33 cellular contexts compared by ENCODE assay signal in the genomic region with DNA sequence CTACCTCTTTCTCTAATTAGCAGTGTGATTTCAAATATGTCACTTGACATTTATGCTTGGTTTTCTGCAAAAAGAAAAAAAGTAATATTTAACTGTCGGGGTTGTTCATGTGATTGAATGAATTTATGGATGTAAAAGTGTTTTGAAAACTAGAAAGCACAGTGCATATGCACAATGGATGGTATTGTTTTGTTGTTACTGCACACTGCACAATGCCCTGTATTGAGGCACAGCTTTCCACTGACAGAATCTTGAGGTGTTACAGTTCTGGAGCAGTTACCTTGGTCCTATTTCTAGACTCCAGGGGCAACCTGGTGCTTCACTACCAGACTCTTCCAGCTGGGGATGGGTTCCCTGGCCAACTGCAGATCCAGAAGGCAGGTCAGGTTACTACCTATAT.
"Had no signal": no experiment of that assay in that cellular context is flagged by ENCODE, and none has a peak within 500 bp of the region (broad histone marks: within the 10 kb centered on the region; RNA-seq: fewer than 3 reads in every experiment).

No MANE protein-coding gene starts in this region.

- ATAC-seq: activated naive CD4-positive, alpha-beta T cell treated with anti-CD3 and anti-CD28 coated beads, Interleukin-2, amount 50 U/mL, for 72 hours; activated T-cell treated with anti-CD3 and anti-CD28 coated beads, Interleukin-2, amount 50 U/mL, for 4 hours; K562; SK-N-SH treated with all-trans-retinoic acid at 6 μM for 48 hours; T-cell; T-helper 17 cell had no signal

- H3K27me3 Mint-ChIP-seq: activated B cell treated with CpG ODN at 0.5 μM for 24 hours; activated CD4-positive, alpha-beta memory T cell treated with anti-CD3 and anti-CD28 coated beads for 36 hours; T-cell; T-helper 17 cell had no signal

- H3K27ac ChIP-seq: brain microvascular endothelial cell, Peyer's patch, SJSA1, VCaP had no signal

- H3K4me3 Mint-ChIP-seq: activated B cell treated with CpG ODN at 0.5 μM for 24 hours; activated CD4-positive, alpha-beta memory T cell treated with anti-CD3 and anti-CD28 coated beads for 36 hours; activated naive CD4-positive, alpha-beta T cell treated with anti-CD3 and anti-CD28 coated beads for 36 hours; activated T-cell treated with anti-CD3 and anti-CD28 coated beads, Interleukin-2, amount 50 U/mL, for 4 hours; activated T-helper 1 cell treated with anti-CD3 and anti-CD28 coated beads, Interleukin-12 subunit alpha, Interleukin-12 subunit beta, Interleukin-2, Interleukin-4 antibody, amounts not matched to agents 30 ng/mL and 10 ng/mL and 1 ng/mL, durations not matched to agents 14 hours and 24 hours and 36 hours; T-cell; T-helper 17 cell had no signal

- DNase-seq: activated B cell treated with CpG ODN at 0.5 μM for 24 hours; activated CD4-positive, alpha-beta memory T cell treated with anti-CD3 and anti-CD28 coated beads for 36 hours; activated CD4-positive, alpha-beta T cell treated with anti-CD3 and anti-CD28 coated beads for 4 hours; activated CD4-positive, alpha-beta T cell treated with anti-CD3 and anti-CD28 coated beads, Interleukin-2, amount 50 U/mL, for 1 hour; activated CD4-positive, CD25-positive, alpha-beta regulatory T cell treated with anti-CD3 and anti-CD28 coated beads, Interleukin-2, amount 50 U/mL, for 72 hours; activated CD8-positive, alpha-beta memory T cell treated with anti-CD3 and anti-CD28 coated beads, Interleukin-2, amount 50 U/mL, for 4 hours; activated gamma-delta T cell treated with Interleukin-2 at 50 U/mL for 16 hours; activated naive CD4-positive, alpha-beta T cell treated with anti-CD3 and anti-CD28 coated beads for 36 hours; activated T-cell treated with anti-CD3 and anti-CD28 coated beads for 4 hours; activated T-cell treated with anti-CD3 and anti-CD28 coated beads, Interleukin-2, amount 50 U/mL, for 4 hours; amniotic stem cell; aorta; brain microvascular endothelial cell; central memory CD4-positive, alpha-beta T cell; NCI-H1092 treated with DMSO at 0.1 percent for 48 hours; NCI-H1417; NCI-H146; NCI-H187; NCI-H2029 treated with DMSO at 0.1 percent for 48 hours; NCI-H2107; NCI-H226; NCI-H524 treated with DMSO at 0.1 percent for 48 hours; Peyer's patch; RPMI8226; SHP77 treated with DMSO at 0.1 percent for 48 hours; T-cell; T-helper 17 cell had no signal

- H3K27ac Mint-ChIP-seq: activated B cell treated with CpG ODN at 0.5 μM for 24 hours; activated CD4-positive, alpha-beta memory T cell treated with anti-CD3 and anti-CD28 coated beads for 36 hours; activated naive CD4-positive, alpha-beta T cell treated with anti-CD3 and anti-CD28 coated beads for 36 hours; activated naive CD4-positive, alpha-beta T cell treated with anti-CD3 and anti-CD28 coated beads, Interleukin-2, amount 50 U/mL, for 72 hours; activated T-helper 1 cell treated with anti-CD3 and anti-CD28 coated beads, Interleukin-12 subunit alpha, Interleukin-12 subunit beta, Interleukin-2, Interleukin-4 antibody, amounts not matched to agents 30 ng/mL and 10 ng/mL and 1 ng/mL, durations not matched to agents 14 hours and 24 hours and 36 hours; T-cell; T-helper 17 cell had no signal

- H3K9me3 Mint-ChIP-seq: activated B cell treated with CpG ODN at 0.5 μM for 24 hours; activated CD4-positive, alpha-beta memory T cell treated with anti-CD3 and anti-CD28 coated beads for 36 hours; activated naive CD4-positive, alpha-beta T cell treated with anti-CD3 and anti-CD28 coated beads for 36 hours; activated naive CD4-positive, alpha-beta T cell treated with anti-CD3 and anti-CD28 coated beads, Interleukin-2, amount 50 U/mL, for 72 hours; activated T-cell treated with anti-CD3 and anti-CD28 coated beads, Interleukin-2, amount 50 U/mL, for 4 hours; activated T-helper 1 cell treated with anti-CD3 and anti-CD28 coated beads, Interleukin-12 subunit alpha, Interleukin-12 subunit beta, Interleukin-2, Interleukin-4 antibody, amounts not matched to agents 30 ng/mL and 10 ng/mL and 1 ng/mL, durations not matched to agents 14 hours and 24 hours and 36 hours; T-cell had no signal

- H3K36me3 ChIP-seq: brain microvascular endothelial cell, SJSA1 had no signal

- H3K4me3 ChIP-seq: K562, Peyer's patch, SJSA1 had no signal

- H3K9me3 ChIP-seq: Peyer's patch, SJSA1 had no signal

- H3K4me1 Mint-ChIP-seq: activated B cell treated with CpG ODN at 0.5 μM for 24 hours, T-cell, T-helper 17 cell had no signal

- H3K36me3 Mint-ChIP-seq: activated CD4-positive, alpha-beta memory T cell treated with anti-CD3 and anti-CD28 coated beads for 36 hours; activated naive CD4-positive, alpha-beta T cell treated with anti-CD3 and anti-CD28 coated beads, Interleukin-2, amount 50 U/mL, for 72 hours had no signal

- H3K27me3 ChIP-seq: brain microvascular endothelial cell, Peyer's patch, SJSA1 had no signal

- H3K4me1 ChIP-seq: Peyer's patch had no signal
